ENCODE assay signal across 26 cellular contexts in genomic region chr7:148474421-148474820, GRCh38.
"Had no signal": no experiment of that assay in that cellular context is flagged by ENCODE, and none has a peak within 500 bp of the region (broad histone marks: within the 10 kb centered on the region; RNA-seq: fewer than 3 reads in every experiment).

No MANE protein-coding gene starts in this region.

- H3K36me3 Mint-ChIP-seq: activated CD4-positive, alpha-beta memory T cell treated with anti-CD3 and anti-CD28 coated beads for 36 hours; activated naive CD4-positive, alpha-beta T cell treated with anti-CD3 and anti-CD28 coated beads, Interleukin-2, amount 10 ng/mL, durations not matched to agents 7 days and 5 days; activated naive CD8-positive, alpha-beta T cell treated with anti-CD3 and anti-CD28 coated beads for 36 hours; T-cell had no signal

- DNase-seq: activated CD4-positive, alpha-beta memory T cell treated with anti-CD3 and anti-CD28 coated beads for 36 hours; activated CD4-positive, alpha-beta T cell treated with anti-CD3 and anti-CD28 coated beads, Interleukin-2, amount 10 ng/mL, durations not matched to agents 7 days and 5 days; activated CD4-positive, CD25-positive, alpha-beta regulatory T cell; activated CD8-positive, alpha-beta memory T cell treated with anti-CD3 and anti-CD28 coated beads for 24 hours; activated gamma-delta T cell treated with Interleukin-2 at 50 U/mL for 16 hours; activated naive CD4-positive, alpha-beta T cell treated with anti-CD3 and anti-CD28 coated beads, Interleukin-2, amount 10 ng/mL, durations not matched to agents 7 days and 5 days; activated naive CD8-positive, alpha-beta T cell treated with anti-CD3 and anti-CD28 coated beads for 36 hours; activated T-cell treated with anti-CD3 and anti-CD28 coated beads for 4 hours; activated T-cell treated with anti-CD3 and anti-CD28 coated beads, Interleukin-2, amount 50 U/mL, for 72 hours; brain microvascular endothelial cell; MM.1S; NCI-H1105; NCI-H1436; NCI-H1694 treated with DMSO at 0.1 percent for 48 hours; NCI-H2029 treated with DMSO at 0.1 percent for 48 hours; NCI-H226; NCI-H510A; NCI-H526 treated with DMSO at 0.1 percent for 48 hours; RPMI8226; T-cell; T-helper 2 cell; T1000 had no signal

- H3K4me1 Mint-ChIP-seq: activated CD4-positive, alpha-beta T cell treated with anti-CD3 and anti-CD28 coated beads, Interleukin-2, amount 10 ng/mL, durations not matched to agents 7 days and 5 days; activated naive CD4-positive, alpha-beta T cell treated with anti-CD3 and anti-CD28 coated beads, Interleukin-2, amount 10 ng/mL, durations not matched to agents 7 days and 5 days; activated naive CD8-positive, alpha-beta T cell treated with anti-CD3 and anti-CD28 coated beads for 36 hours; T-cell had no signal

- H3K27ac ChIP-seq: brain microvascular endothelial cell, cardiac muscle cell, SK-N-MC had no signal

- ATAC-seq: activated T-cell treated with anti-CD3 and anti-CD28 coated beads, Interleukin-2, amount 50 U/mL, for 72 hours; Right ventricle myocardium inferior; T-cell had no signal

- H3K9me3 Mint-ChIP-seq: activated CD4-positive, alpha-beta memory T cell treated with anti-CD3 and anti-CD28 coated beads for 36 hours; activated CD4-positive, alpha-beta T cell treated with anti-CD3 and anti-CD28 coated beads, Interleukin-2, amount 10 ng/mL, durations not matched to agents 7 days and 5 days; activated naive CD4-positive, alpha-beta T cell treated with anti-CD3 and anti-CD28 coated beads, Interleukin-2, amount 10 ng/mL, durations not matched to agents 7 days and 5 days; activated naive CD8-positive, alpha-beta T cell treated with anti-CD3 and anti-CD28 coated beads for 36 hours; activated T-cell treated with anti-CD3 and anti-CD28 coated beads, Interleukin-2, amount 50 U/mL, for 72 hours; activated T-helper 2 cell treated with anti-CD3 and anti-CD28 coated beads, Interferon-gamma antibody, Interleukin-2, Interleukin-4, amounts not matched to agents 10 μg/mL and 5 μg/mL and 100 μg/mL, durations not matched to agents 14 hours and 24 hours and 36 hours; T-cell had no signal

- H3K4me3 Mint-ChIP-seq: activated CD4-positive, alpha-beta memory T cell treated with anti-CD3 and anti-CD28 coated beads for 36 hours; activated CD4-positive, alpha-beta T cell treated with anti-CD3 and anti-CD28 coated beads, Interleukin-2, amount 10 ng/mL, durations not matched to agents 7 days and 5 days; activated naive CD4-positive, alpha-beta T cell treated with anti-CD3 and anti-CD28 coated beads, Interleukin-2, amount 10 ng/mL, durations not matched to agents 7 days and 5 days; activated naive CD8-positive, alpha-beta T cell treated with anti-CD3 and anti-CD28 coated beads for 36 hours; activated T-cell treated with anti-CD3 and anti-CD28 coated beads, Interleukin-2, amount 50 U/mL, for 72 hours; T-cell had no signal

- H3K27me3 ChIP-seq: brain microvascular endothelial cell, cardiac muscle cell had no signal

- H3K4me3 ChIP-seq: cardiac muscle cell, SK-N-MC had no signal

- H3K36me3 ChIP-seq: brain microvascular endothelial cell, cardiac muscle cell had no signal

- H3K27ac Mint-ChIP-seq: activated CD4-positive, alpha-beta memory T cell treated with anti-CD3 and anti-CD28 coated beads for 36 hours; activated CD4-positive, alpha-beta T cell treated with anti-CD3 and anti-CD28 coated beads, Interleukin-2, amount 10 ng/mL, durations not matched to agents 7 days and 5 days; activated naive CD4-positive, alpha-beta T cell treated with anti-CD3 and anti-CD28 coated beads, Interleukin-2, amount 10 ng/mL, durations not matched to agents 7 days and 5 days; activated naive CD8-positive, alpha-beta T cell treated with anti-CD3 and anti-CD28 coated beads for 36 hours; activated T-cell treated with anti-CD3 and anti-CD28 coated beads, Interleukin-2, amount 50 U/mL, for 72 hours; activated T-helper 2 cell treated with anti-CD3 and anti-CD28 coated beads, Interferon-gamma antibody, Interleukin-2, Interleukin-4, amounts not matched to agents 10 μg/mL and 5 μg/mL and 100 μg/mL, durations not matched to agents 14 hours and 24 hours and 36 hours; T-cell had no signal
